ENCODE assay signal across 8 cellular contexts in the genomic region with DNA sequence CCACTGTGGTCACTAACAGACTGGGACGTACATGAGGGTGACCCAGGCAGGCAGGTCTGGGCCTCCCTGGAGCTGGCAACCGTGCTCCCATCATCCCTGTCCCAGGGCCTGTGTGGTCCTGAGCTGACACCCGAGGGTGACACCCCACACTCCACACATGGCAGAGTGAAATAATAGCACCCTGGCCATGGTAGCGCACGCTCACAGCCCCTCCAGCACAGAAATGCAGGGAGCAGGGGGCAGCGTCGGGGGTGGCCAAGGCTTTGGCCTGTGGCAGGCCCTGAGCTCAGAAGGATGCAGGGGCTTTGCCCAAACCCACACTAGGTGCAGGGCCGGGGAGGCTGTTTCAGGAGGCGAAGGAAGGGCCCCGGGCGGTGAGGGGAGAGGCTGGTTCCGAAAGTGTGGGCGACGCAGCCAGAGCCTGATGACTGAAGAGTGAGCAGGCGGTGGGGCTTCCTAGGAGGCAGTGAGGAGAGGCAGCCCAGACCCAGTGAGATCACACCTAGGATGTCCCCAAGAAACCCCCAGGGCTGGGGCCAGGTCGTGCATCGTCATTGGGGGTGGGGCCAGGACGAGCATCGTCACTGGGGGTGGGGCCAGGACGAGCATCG. TPM values are rescaled to one million over a fixed set of nuclear protein-coding genes. Genes with fewer than 3 reads are reported as not detected.
A peak's percentile ranks its signal among the peaks of the same experiment; 100 is the strongest.
DNase-seq lines count a peak whose midpoint lies in the region; ATAC-seq and TF ChIP-seq lines count a peak whose summit lies in the region.

No MANE protein-coding gene starts in this region.

- CTCF ChIA-PET in CD4-positive, alpha-beta T cell (lab: Charles Lee): interaction anchor here (1.5 kb wide), 1 partner anchor 13 kb away, joined by 3 read pairs; no protein-coding TSS in a partner anchor

- peak overlapping the region; percentile 98 for H3K27ac Mint-ChIP-seq in CD4-positive, alpha-beta T cell
- H3K27ac Mint-ChIP-seq in effector memory CD8-positive, alpha-beta T cell: peak overlapping the region; percentile 96 to 98
- peak overlapping the region; percentile 87 to 95 for H3K27ac Mint-ChIP-seq in natural killer cell

- H3K9me3 ChIP-seq in CD4-positive, alpha-beta T cell (ENCODE audit: control insufficient read depth, low read length): no peaks in the 10 kb centered on the region

- peaks cover 18% of the 10 kb centered on the region for H3K27me3 Mint-ChIP-seq in CD4-positive, alpha-beta T cell
- peaks cover 0 to 10% of the 10 kb centered on the region in 2 donors for H3K27me3 Mint-ChIP-seq in effector memory CD8-positive, alpha-beta T cell
- peaks cover 1 to 16% of the 10 kb centered on the region in 2 donors for H3K27me3 Mint-ChIP-seq in natural killer cell (ENCODE audit: low read depth in 2 of 2)

- intact Hi-C loops in CD4-positive, alpha-beta T cell (cut with DNase I, micrococcal nuclease): loop anchor here in 1 of 2 experiments (10.0 kb wide), 2 partner anchors 55 to 355 kb away; a partner anchor contains a TSS
- intact Hi-C loops in natural killer cell (cut with micrococcal nuclease): no loop called here

- peak overlapping the region; percentile 84 for H3K4me3 Mint-ChIP-seq in CD4-positive, alpha-beta T cell
- peak overlapping the region; percentile 81 to 86 for H3K4me3 Mint-ChIP-seq in effector memory CD8-positive, alpha-beta T cell
- peak overlapping the region; percentile 65 for H3K4me3 Mint-ChIP-seq in natural killer cell

- DNase-seq in CD4-positive, alpha-beta T cell: peak; percentile 22 to 90 (median 64)
- DNase-seq in NCI-H2171 (lab: John Stamatoyannopoulos, UW): peak; percentile 1
- DNase-seq in activated CD8-positive, alpha-beta memory T cell treated with anti-CD3 and anti-CD28 coated beads for 1 hour (ENCODE audit: extremely low read depth in 1 of 2, low read depth in 1 of 2): peak; percentile 59 to 69
- peak; percentile 73 to 83 (median 77) for DNase-seq in effector memory CD8-positive, alpha-beta T cell
- peak; percentile 54 for DNase-seq in natural killer cell
- DNase-seq in stimulated activated naive CD4-positive, alpha-beta T cell treated with Interleukin-2 at 50 U/mL for 16 hours (lab: John Stamatoyannopoulos, UW): peak; percentile 78
- DNase-seq in NCI-H187 (lab: John Stamatoyannopoulos, UW): no peak

- peaks cover 9% of the 10 kb centered on the region for H3K36me3 Mint-ChIP-seq in CD4-positive, alpha-beta T cell (ENCODE audit: low read depth)
- peaks cover 24% of the 10 kb centered on the region for H3K36me3 Mint-ChIP-seq in effector memory CD8-positive, alpha-beta T cell (ENCODE audit: insufficient read depth)
- H3K36me3 Mint-ChIP-seq in natural killer cell: no peaks in the 10 kb centered on the region

- no peak for TF ChIP-seq CTCF in CD4-positive, alpha-beta T cell (IDR thresholded peaks at IDR 0.05)
- TF ChIP-seq CTCF in natural killer cell (IDR thresholded peaks at IDR 0.05): no peak

- peaks cover 28% of the 10 kb centered on the region for H3K4me1 Mint-ChIP-seq in CD4-positive, alpha-beta T cell (ENCODE audit: low read depth)
- peaks cover 18 to 21% of the 10 kb centered on the region in 2 donors for H3K4me1 Mint-ChIP-seq in effector memory CD8-positive, alpha-beta T cell (ENCODE audit: low read depth in 2 of 2)
- H3K4me1 Mint-ChIP-seq in natural killer cell: peaks cover 20 to 21% of the 10 kb centered on the region in 2 donors

- peak; percentile 86 for ATAC-seq in CD4-positive, alpha-beta T cell (ENCODE audit: poor library complexity)
- peak; percentile 41 for ATAC-seq in GM21526 (IDR thresholded peaks at IDR 0.05; ENCODE audit: low FRiP score, unreplicated experiment)
- ATAC-seq in effector memory CD8-positive, alpha-beta T cell (replicated peaks): peak; percentile 92
- ATAC-seq in natural killer cell: peak; percentile 86 to 90 (median 89)

- H3K9me3 Mint-ChIP-seq in CD4-positive, alpha-beta T cell: no peaks in the 10 kb centered on the region
- peaks cover 0 to 2% of the 10 kb centered on the region in 2 donors for H3K9me3 Mint-ChIP-seq in effector memory CD8-positive, alpha-beta T cell
- no peaks in the 10 kb centered on the region for H3K9me3 Mint-ChIP-seq in natural killer cell

- POLR2A ChIA-PET in CD4-positive, alpha-beta T cell (lab: Charles Lee): interaction anchor here (0.6 to 1.2 kb wide), 5 partner anchors 9 to 350 kb away, joined by 3 to 5 read pairs (median 3); no protein-coding TSS in a partner anchor

- peaks cover 3% of the 10 kb centered on the region for H3K27me3 ChIP-seq in CD4-positive, alpha-beta T cell (ENCODE audit: control insufficient read depth, insufficient read depth, low read length)

- H3K27ac ChIP-seq in CD4-positive, alpha-beta T cell (ENCODE audit: low read depth, low read length): peak overlapping the region; percentile 91

RNA-seq across cellular contexts. Expression of a gene that starts 12.9 kb away (rescaled TPM):
- not detected for total RNA-seq in CD4-positive, alpha-beta T cell
- total RNA-seq in natural killer cell: not detected

RNA-seq across cellular contexts. Expression of a gene that starts 29.3 kb away (rescaled TPM):
- total RNA-seq in CD4-positive, alpha-beta T cell: not detected
- total RNA-seq in natural killer cell: not detected

RNA-seq across cellular contexts. Expression of a gene that starts 44.7 kb away (rescaled TPM):
- 1 to 10 TPM; 3.4 to 3.8 TPM for total RNA-seq in CD4-positive, alpha-beta T cell
- total RNA-seq in natural killer cell: 1 to 10 TPM in 1 of 3 donors, under 1 TPM in 1, not detected in 1; 0.73 to 1.2 TPM

Comparison
In these comparisons a context has a peak if more than half of its experiments do, and no peak if none do; other contexts are left out.
1. ATAC-seq: peak in every context shown above with its lines; median percentile 92 in effector memory CD8-positive, alpha-beta T cell; 89 in natural killer cell; 86 in CD4-positive, alpha-beta T cell; 41 in GM21526.
2. DNase-seq: peak in CD4-positive, alpha-beta T cell (10 of 10), NCI-H2171 (single experiment), activated CD8-positive, alpha-beta memory T cell treated with anti-CD3 and anti-CD28 coated beads for 1 hour (2 of 2), effector memory CD8-positive, alpha-beta T cell (3 of 3), natural killer cell (single experiment) and stimulated activated naive CD4-positive, alpha-beta T cell treated with Interleukin-2 at 50 U/mL for 16 hours (single experiment); none in NCI-H187 (0 of 2).
3. Peak in every context shown above with its lines, with median percentiles within 50 percentile points of each other: H3K27ac Mint-ChIP-seq and H3K4me3 Mint-ChIP-seq.